11 cellular contexts compared by ENCODE assay signal in the genomic region with DNA sequence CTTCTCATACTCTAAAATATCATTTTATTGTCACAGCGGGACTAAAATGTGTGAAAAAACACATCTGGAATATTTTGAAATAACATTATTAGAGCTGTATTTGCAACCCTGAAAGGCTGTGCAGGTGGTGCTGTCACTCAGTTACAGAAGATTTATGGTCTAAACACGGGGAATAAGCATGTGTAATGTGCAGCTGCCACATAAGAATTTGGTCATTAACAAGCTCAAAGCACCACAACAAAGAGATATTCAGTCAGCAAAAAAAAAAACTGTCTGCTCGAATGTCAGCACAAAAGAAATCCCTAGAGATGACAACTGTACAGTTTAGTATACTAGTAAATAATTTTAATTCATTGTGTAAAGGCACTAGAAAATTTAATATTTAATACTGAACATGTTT. TPM values are rescaled to one million over a fixed set of nuclear protein-coding genes. Genes with fewer than 3 reads are reported as not detected.
DNase-seq lines count a peak whose midpoint lies in the region; ATAC-seq and TF ChIP-seq lines count a peak whose summit lies in the region.
"Had no signal": no experiment of that assay in that cellular context is flagged by ENCODE, and none has a peak within 500 bp of the region (broad histone marks: within the 10 kb centered on the region; RNA-seq: fewer than 3 reads in every experiment).

No MANE protein-coding gene starts in this region.

- H3K36me3 Mint-ChIP-seq in neural crest cell (ENCODE audit: low read depth) = peaks cover 27% of the 10 kb centered on the region

- H3K4me3 Mint-ChIP-seq in neural crest cell = no peak overlapping the region
- H3K4me3 Mint-ChIP-seq: HFFc6 had no signal

- no peak overlapping the region for H3K9ac ChIP-seq in SU-DHL-6 (ENCODE audit: low read length)

- H3K9me2 ChIP-seq in SU-DHL-6 (replicated peaks; ENCODE audit: insufficient read depth, low read length) = no peaks in the 10 kb centered on the region

- DNase-seq in HAP-1 (ENCODE audit: low spot score in 2 of 2) (peak; percentile 35 to 69), NCI-H2029 treated with DMSO at 0.1 percent for 48 hours (lab: John Stamatoyannopoulos, UW) (peak; percentile 16), neural crest cell (ENCODE audit: low read depth, low spot score) (no peak), NCI-H2196 (lab: John Stamatoyannopoulos, UW; ENCODE audit: unreplicated experiment) (no peak), foreskin fibroblast (no peak)
- DNase-seq: amniotic stem cell, HFFc6, PC-3, WERI-Rb-1 had no signal

- peaks cover 100% of the 10 kb centered on the region for H3K79me2 ChIP-seq in SU-DHL-6 (ENCODE audit: insufficient read depth, low read length)

- H3K4me3 ChIP-seq in HAP-1 = no peak overlapping the region
- H3K4me3 ChIP-seq in SU-DHL-6 (ENCODE audit: insufficient read depth, low read length, poor library complexity, severe bottlenecking) = no peak overlapping the region
- H3K4me3 ChIP-seq in foreskin fibroblast (ENCODE audit: low read depth in 1 of 2, low read length in 2 of 2) = no peak overlapping the region

- peak overlapping the region; percentile 61 for H3K27ac ChIP-seq in SU-DHL-6 (ENCODE audit: low read depth, low read length)
- H3K27ac ChIP-seq: WERI-Rb-1 had no signal

- H3F3A ChIP-seq in SU-DHL-6 (ENCODE audit: insufficient read depth) = peaks cover 31% of the 10 kb centered on the region

- H4K20me1 ChIP-seq in SU-DHL-6 (ENCODE audit: low read depth, low read length) = peaks cover 12% of the 10 kb centered on the region; the same call in 1 of the 2 replicates

- H3K27me3 ChIP-seq in HAP-1 (ENCODE audit: low read depth) (no peaks in the 10 kb centered on the region), SU-DHL-6 (ENCODE audit: low read length) (no peaks in the 10 kb centered on the region)

- in situ Hi-C loops in HAP-1 (cut with MboI; ENCODE audit: low sequenced_read_pairs) = no loop called here

- H3K9me3 ChIP-seq in HAP-1 (0 out of 2 replicates have a peak, but pooled peaks cover 2% of the 10 kb centered on the region), SU-DHL-6 (ENCODE audit: insufficient read depth, low read length) (no peaks in the 10 kb centered on the region)

- no peaks in the 10 kb centered on the region for H3K27me3 Mint-ChIP-seq in neural crest cell (ENCODE audit: low read depth)

- ATAC-seq in GM21381 (IDR thresholded peaks at IDR 0.05; ENCODE audit: unreplicated experiment) = no peak
- ATAC-seq: PC-3 had no signal

- peaks cover 20% of the 10 kb centered on the region for H3K4me1 ChIP-seq in HAP-1

- TF ChIP-seq CTCF in SU-DHL-6 (IDR thresholded peaks at IDR 0.05; ENCODE audit: insufficient read depth, low read length, poor library complexity, severe bottlenecking) (no peak), neural crest cell (conservative IDR thresholded peaks at IDR 0.05) (no peak), foreskin fibroblast (IDR thresholded peaks at IDR 0.05; ENCODE audit: low read depth, low read length) (no peak)

- H3K4me2 ChIP-seq in SU-DHL-6 (ENCODE audit: low read depth, low read length, poor library complexity, severe bottlenecking) = peak overlapping the region; percentile 38

- peak overlapping the region; percentile 29 for H3K27ac Mint-ChIP-seq in neural crest cell (ENCODE audit: unreplicated experiment)
- H3K27ac Mint-ChIP-seq: HFFc6 had no signal

- peaks cover 10% of the 10 kb centered on the region for H3K9me3 Mint-ChIP-seq in neural crest cell

- H3K36me3 ChIP-seq in HAP-1 (replicated peaks) (0 out of 2 replicates have a peak, but pooled peaks cover 2% of the 10 kb centered on the region), SU-DHL-6 (ENCODE audit: low read length) (peaks cover 26% of the 10 kb centered on the region)

- peaks cover 48% of the 10 kb centered on the region for H3K4me1 Mint-ChIP-seq in neural crest cell

- no peak overlapping the region for H2AFZ ChIP-seq in SU-DHL-6 (ENCODE audit: low read depth, low read length, severe bottlenecking)

RNA-seq across cellular contexts. Expression of gene TMEM123, which starts 31.3 kb away (rescaled TPM):
- total RNA-seq in neural crest cell = 153 and 165 TPM in 2 replicates

Comparison
In these comparisons a context has a peak if more than half of its experiments do, and no peak if none do; other contexts are left out.
1. DNase-seq: peak in HAP-1 (2 of 2) and NCI-H2029 treated with DMSO at 0.1 percent for 48 hours (single experiment); none in neural crest cell (single experiment), NCI-H2196 (single experiment) and foreskin fibroblast (0 of 2).